ENCODE assay signal across 14 cellular contexts in the genomic region with DNA sequence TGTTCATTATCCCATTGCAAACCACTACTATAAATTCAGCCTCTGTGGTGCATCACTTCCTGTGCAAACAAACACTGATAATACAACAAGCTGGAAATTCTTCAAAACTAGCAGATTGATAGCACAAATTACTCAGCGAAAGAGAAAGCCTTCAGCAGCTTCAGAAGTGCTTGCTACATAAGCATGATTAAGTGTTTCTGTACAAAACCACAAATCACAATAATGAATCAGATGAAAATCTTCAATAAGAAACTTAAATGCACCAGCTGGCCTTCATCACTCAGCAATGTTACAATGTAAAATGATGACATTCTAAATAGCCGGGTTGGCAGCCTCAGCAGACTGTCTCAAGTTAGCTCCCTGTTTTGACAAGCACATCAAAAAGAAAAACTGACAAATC.
A peak's percentile ranks its signal among the peaks of the same experiment; 100 is the strongest.
DNase-seq lines count a peak whose midpoint lies in the region; ATAC-seq, FAIRE-seq and TF ChIP-seq lines count a peak whose summit lies in the region.
"Had no signal": no experiment of that assay in that cellular context is flagged by ENCODE, and none has a peak within 500 bp of the region (broad histone marks: within the 10 kb centered on the region; RNA-seq: fewer than 3 reads in every experiment).

No MANE protein-coding gene starts in this region.

- H3K9me3 ChIP-seq in neural cell (ENCODE audit: low read length) (peaks cover 4% of the 10 kb centered on the region), tibial artery (peaks cover 0 to 9% (median 0%) of the 10 kb centered on the region in 3 donors), body of pancreas (peaks cover 0 to 6% (median 0%) of the 10 kb centered on the region in 3 donors)

- no peaks in the 10 kb centered on the region for H3K4me1 Mint-ChIP-seq in activated T-helper 1 cell treated with anti-CD3 and anti-CD28 coated beads, Interleukin-12 subunit alpha, Interleukin-12 subunit beta, Interleukin-2, Interleukin-4 antibody, amounts not matched to agents 30 ng/mL and 10 ng/mL and 1 ng/mL, durations not matched to agents 14 hours and 24 hours and 36 hours (ENCODE audit: low read depth)

- no peaks in the 10 kb centered on the region for H3K27me3 ChIP-seq in neural cell (ENCODE audit: insufficient read depth, low read depth, low read length)
- H3K27me3 ChIP-seq in tibial artery, result no peaks in the 10 kb centered on the region
- no peaks in the 10 kb centered on the region for H3K27me3 ChIP-seq in body of pancreas
- H3K27me3 ChIP-seq: esophagus muscularis mucosa, left lung had no signal

- H2AFZ ChIP-seq in neural cell (ENCODE audit: low read depth, low read length), result no peak overlapping the region

- H3K4me2 ChIP-seq in neural cell (ENCODE audit: low read length), result no peak overlapping the region

- peak; percentile 81 for ATAC-seq in GM18520 (IDR thresholded peaks at IDR 0.05; ENCODE audit: unreplicated experiment)
- no peak for ATAC-seq in GM21737 (IDR thresholded peaks at IDR 0.05; ENCODE audit: unreplicated experiment)
- ATAC-seq in body of pancreas, result no peak
- ATAC-seq: left lung had no signal

- no peak overlapping the region for H3K4me3 Mint-ChIP-seq in activated T-helper 1 cell treated with anti-CD3 and anti-CD28 coated beads, Interleukin-12 subunit alpha, Interleukin-12 subunit beta, Interleukin-2, Interleukin-4 antibody, amounts not matched to agents 30 ng/mL and 10 ng/mL and 1 ng/mL, durations not matched to agents 14 hours and 24 hours and 36 hours

- no peaks in the 10 kb centered on the region for H4K20me1 ChIP-seq in neural cell (ENCODE audit: insufficient read depth)

- DNase-seq in HTR-8/SVneo (ENCODE audit: insufficient read length, low spot score) (peak; percentile 41), astrocyte of the spinal cord (ENCODE audit: low read depth, low spot score) (peak; percentile 32), tibial artery (no peak), body of pancreas (no peak)
- no peak for DNase-seq in activated T-helper 1 cell treated with anti-CD3 and anti-CD28 coated beads, Interleukin-12 subunit alpha, Interleukin-12 subunit beta, Interleukin-2, Interleukin-4 antibody, amounts not matched to agents 30 ng/mL and 10 ng/mL and 1 ng/mL, durations not matched to agents 14 hours and 24 hours and 36 hours (ENCODE audit: low spot score)
- DNase-seq: aorta, left lung, NCI-H1930, SW 1271, trophoblast cell had no signal

- no peak overlapping the region for H3K9ac ChIP-seq in neural cell (ENCODE audit: low read length)

- H3K27me3 Mint-ChIP-seq in activated T-helper 1 cell treated with anti-CD3 and anti-CD28 coated beads, Interleukin-12 subunit alpha, Interleukin-12 subunit beta, Interleukin-2, Interleukin-4 antibody, amounts not matched to agents 30 ng/mL and 10 ng/mL and 1 ng/mL, durations not matched to agents 14 hours and 24 hours and 36 hours (ENCODE audit: insufficient read depth), result no peaks in the 10 kb centered on the region

- TF ChIP-seq RAD21 in neural cell (conservative IDR thresholded peaks at IDR 0.05), result no peak

- intact Hi-C loops in tibial artery (cut with DNase I; ENCODE audit: low total_unique reads), result no loop called here
- intact Hi-C loops in activated T-helper 1 cell treated with anti-CD3 and anti-CD28 coated beads, Interleukin-12 subunit alpha, Interleukin-12 subunit beta, Interleukin-2, Interleukin-4 antibody, amounts not matched to agents 30 ng/mL and 10 ng/mL and 1 ng/mL, durations not matched to agents 14 hours and 24 hours and 36 hours (cut with micrococcal nuclease), result no loop called here
- intact Hi-C loops in body of pancreas (cut with DNase I), result no loop called here

- no peaks in the 10 kb centered on the region for H3K36me3 Mint-ChIP-seq in activated T-helper 1 cell treated with anti-CD3 and anti-CD28 coated beads, Interleukin-12 subunit alpha, Interleukin-12 subunit beta, Interleukin-2, Interleukin-4 antibody, amounts not matched to agents 30 ng/mL and 10 ng/mL and 1 ng/mL, durations not matched to agents 14 hours and 24 hours and 36 hours (ENCODE audit: low read depth)

- H3K4me3 ChIP-seq in astrocyte of the spinal cord (ENCODE audit: low read depth, low read length) (no peak overlapping the region), neural cell (ENCODE audit: low read length) (no peak overlapping the region), tibial artery (no peak overlapping the region), body of pancreas (no peak overlapping the region)
- H3K4me3 ChIP-seq: esophagus muscularis mucosa, left lung had no signal

- no peaks in the 10 kb centered on the region for H3F3A ChIP-seq in neural cell (ENCODE audit: insufficient read depth, low read length, poor library complexity, severe bottlenecking)

- no peak for FAIRE-seq in HTR-8/SVneo (lab: Jason Lieb, UNC)

- TF ChIP-seq EP300 in neural cell (conservative IDR thresholded peaks at IDR 0.05; ENCODE audit: poor library complexity, severe bottlenecking), result peak; percentile 57

- no peaks in the 10 kb centered on the region for H3K9me2 ChIP-seq in neural cell (ENCODE audit: insufficient read depth, low read length)

- no peaks in the 10 kb centered on the region for H3K4me1 ChIP-seq in tibial artery
- no peaks in the 10 kb centered on the region for H3K4me1 ChIP-seq in body of pancreas
- H3K4me1 ChIP-seq: esophagus muscularis mucosa, left lung had no signal

- H3K36me3 ChIP-seq in neural cell (ENCODE audit: insufficient read depth, low read length) (no peaks in the 10 kb centered on the region), tibial artery (no peaks in the 10 kb centered on the region), body of pancreas (replicated peaks in 1 of 2; ENCODE audit: insufficient read depth in 1 of 2, low read depth in 2 of 2) (no peaks in the 10 kb centered on the region)
- H3K36me3 ChIP-seq: esophagus muscularis mucosa, left lung had no signal

- peaks cover 13% of the 10 kb centered on the region for H3K9me3 Mint-ChIP-seq in activated T-helper 1 cell treated with anti-CD3 and anti-CD28 coated beads, Interleukin-12 subunit alpha, Interleukin-12 subunit beta, Interleukin-2, Interleukin-4 antibody, amounts not matched to agents 30 ng/mL and 10 ng/mL and 1 ng/mL, durations not matched to agents 14 hours and 24 hours and 36 hours

- H3K27ac Mint-ChIP-seq in activated T-helper 1 cell treated with anti-CD3 and anti-CD28 coated beads, Interleukin-12 subunit alpha, Interleukin-12 subunit beta, Interleukin-2, Interleukin-4 antibody, amounts not matched to agents 30 ng/mL and 10 ng/mL and 1 ng/mL, durations not matched to agents 14 hours and 24 hours and 36 hours, result no peak overlapping the region

- 37 to 57% methylated on average over 2 of the region's 2 CpGs for WGBS in body of pancreas, 2 donors

- in situ Hi-C loops in astrocyte of the spinal cord (cut with HindIII; ENCODE audit: low sequenced_read_pairs), result no loop called here

- no peak overlapping the region for H3K27ac ChIP-seq in neural cell (ENCODE audit: low read length)
- no peak overlapping the region for H3K27ac ChIP-seq in tibial artery
- no peak overlapping the region for H3K27ac ChIP-seq in body of pancreas
- H3K27ac ChIP-seq: esophagus muscularis mucosa, left lung had no signal

- H3K79me2 ChIP-seq in neural cell (replicated peaks; ENCODE audit: insufficient read depth, low read length), result no peaks in the 10 kb centered on the region

- no peak for TF ChIP-seq POLR2A in body of pancreas (IDR thresholded peaks at IDR 0.05)

- no peak for TF ChIP-seq CTCF in astrocyte of the spinal cord (IDR thresholded peaks at IDR 0.05; ENCODE audit: low read depth, low read length)
- no peak for TF ChIP-seq CTCF in neural cell (IDR thresholded peaks at IDR 0.05; ENCODE audit: poor library complexity, severe bottlenecking)
- TF ChIP-seq CTCF in tibial artery (IDR thresholded peaks at IDR 0.05), result no peak
- TF ChIP-seq CTCF in body of pancreas (IDR thresholded peaks at IDR 0.05), result no peak

TF ChIP-seq in neural cell, 6 proteins besides CTCF, POLR2A, EP300 and RAD21:
- no peak for TF ChIP-seq SMC3 (conservative IDR thresholded peaks at IDR 0.05; ENCODE audit: poor library complexity)
- no peak for TF ChIP-seq MXI1 (conservative IDR thresholded peaks at IDR 0.05; ENCODE audit: poor library complexity, severe bottlenecking)
- no peak for TF ChIP-seq POLR2AphosphoS5 (IDR thresholded peaks at IDR 0.05)
- no peak for TF ChIP-seq TAF1 (IDR thresholded peaks at IDR 0.05; ENCODE audit: low read depth)
- TF ChIP-seq, protein P1, sequence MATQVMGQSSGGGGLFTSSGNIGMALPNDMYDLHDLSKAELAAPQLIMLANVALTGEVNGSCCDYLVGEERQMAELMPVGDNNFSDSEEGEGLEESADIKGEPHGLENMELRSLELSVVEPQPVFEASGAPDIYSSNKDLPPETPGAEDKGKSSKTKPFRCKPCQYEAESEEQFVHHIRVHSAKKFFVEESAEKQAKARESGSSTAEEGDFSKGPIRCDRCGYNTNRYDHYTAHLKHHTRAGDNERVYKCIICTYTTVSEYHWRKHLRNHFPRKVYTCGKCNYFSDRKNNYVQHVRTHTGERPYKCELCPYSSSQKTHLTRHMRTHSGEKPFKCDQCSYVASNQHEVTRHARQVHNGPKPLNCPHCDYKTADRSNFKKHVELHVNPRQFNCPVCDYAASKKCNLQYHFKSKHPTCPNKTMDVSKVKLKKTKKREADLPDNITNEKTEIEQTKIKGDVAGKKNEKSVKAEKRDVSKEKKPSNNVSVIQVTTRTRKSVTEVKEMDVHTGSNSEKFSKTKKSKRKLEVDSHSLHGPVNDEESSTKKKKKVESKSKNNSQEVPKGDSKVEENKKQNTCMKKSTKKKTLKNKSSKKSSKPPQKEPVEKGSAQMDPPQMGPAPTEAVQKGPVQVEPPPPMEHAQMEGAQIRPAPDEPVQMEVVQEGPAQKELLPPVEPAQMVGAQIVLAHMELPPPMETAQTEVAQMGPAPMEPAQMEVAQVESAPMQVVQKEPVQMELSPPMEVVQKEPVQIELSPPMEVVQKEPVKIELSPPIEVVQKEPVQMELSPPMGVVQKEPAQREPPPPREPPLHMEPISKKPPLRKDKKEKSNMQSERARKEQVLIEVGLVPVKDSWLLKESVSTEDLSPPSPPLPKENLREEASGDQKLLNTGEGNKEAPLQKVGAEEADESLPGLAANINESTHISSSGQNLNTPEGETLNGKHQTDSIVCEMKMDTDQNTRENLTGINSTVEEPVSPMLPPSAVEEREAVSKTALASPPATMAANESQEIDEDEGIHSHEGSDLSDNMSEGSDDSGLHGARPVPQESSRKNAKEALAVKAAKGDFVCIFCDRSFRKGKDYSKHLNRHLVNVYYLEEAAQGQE (IDR thresholded peaks at IDR 0.05; ENCODE audit: borderline replicate concordance), result no peak
- TF ChIP-seq EZH2 (IDR thresholded peaks at IDR 0.05; ENCODE audit: borderline replicate concordance, insufficient read depth, low read length, poor library complexity, severe bottlenecking), result no peak

Comparison
In these comparisons a context has a peak if more than half of its experiments do, and no peak if none do; other contexts are left out.
1. DNase-seq: peak in HTR-8/SVneo (single experiment) and astrocyte of the spinal cord (single experiment); none in tibial artery (0 of 2), activated T-helper 1 cell treated with anti-CD3 and anti-CD28 coated beads, Interleukin-12 subunit alpha, Interleukin-12 subunit beta, Interleukin-2, Interleukin-4 antibody, amounts not matched to agents 30 ng/mL and 10 ng/mL and 1 ng/mL, durations not matched to agents 14 hours and 24 hours and 36 hours (single experiment) and body of pancreas (0 of 4).